26 cellular contexts compared by ENCODE assay signal in the genomic region with DNA sequence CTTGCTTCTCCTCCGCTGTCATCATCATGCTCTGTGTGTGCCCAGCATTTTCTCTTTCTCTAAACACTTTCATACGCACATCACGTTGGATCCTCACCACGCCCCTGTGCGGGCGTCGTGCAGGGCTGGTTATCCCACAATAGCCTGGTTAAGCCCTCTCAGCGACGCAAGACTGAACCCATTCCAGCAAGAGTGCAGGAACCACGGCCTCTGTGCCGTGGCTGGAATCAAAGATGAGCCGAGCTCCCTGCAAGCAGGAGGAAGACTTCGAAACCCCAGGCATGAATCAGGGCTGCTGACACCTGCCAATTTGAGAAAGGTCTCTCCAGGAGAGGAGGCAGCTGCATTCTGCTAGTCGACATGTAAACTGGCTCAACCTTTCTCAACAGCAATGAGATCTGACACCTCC.
DNase-seq lines count a peak whose midpoint lies in the region; ATAC-seq, FAIRE-seq and TF ChIP-seq lines count a peak whose summit lies in the region.
"Had no signal": no experiment of that assay in that cellular context is flagged by ENCODE, and none has a peak within 500 bp of the region (broad histone marks: within the 10 kb centered on the region; RNA-seq: fewer than 3 reads in every experiment).

No MANE protein-coding gene starts in this region.

- H3K79me2 ChIP-seq in HepG2 (ENCODE audit: insufficient read depth, low read length), result no peaks in the 10 kb centered on the region

- H3K27me3 ChIP-seq in HepG2 (ENCODE audit: control insufficient read depth in 1 of 2, insufficient read depth in 2 of 2, low read length in 2 of 2), result peaks cover 0 to 12% of the 10 kb centered on the region in 2 experiments; a peak in 2 of 5 replicates
- H3K27me3 ChIP-seq: Peyer's patch had no signal

- no peak for TF ChIP-seq RAD21 in HepG2 (CRISPR knock-in tag; IDR thresholded peaks at IDR 0.05)

- BruUV-seq in HepG2 (replicated peaks; lab: Mats Ljungman, UMichigan), result no TSS peak

- no peak overlapping the region for H3K27ac ChIP-seq in HepG2 (ENCODE audit: extremely low read length, insufficient read depth, low read length)
- H3K27ac ChIP-seq: C4-2B, HL-60, Peyer's patch, SJSA1, thoracic aorta had no signal

- in situ Hi-C loops in HepG2 (cut with HindIII; ENCODE audit: extremely low pct_ligation_motif_present, low pct_unique_long_range_greater_than_20kb), result loop anchor here (25.0 kb wide), 1 partner anchor 155 kb away; no protein-coding TSS in a partner anchor

- 14% methylated on average over 14 of the region's 14 CpGs for WGBS in HepG2 (ENCODE audit: low lambda C conversion rate)

- no peak overlapping the region; the same call in 1 of the 2 replicates for H3K4me2 ChIP-seq in HepG2 (ENCODE audit: low read depth, low read length)
- H3K4me2 ChIP-seq: smooth muscle cell had no signal

- POLR2A ChIA-PET in HepG2 (lab: Yijun Ruan, JAX), result no interaction called here

- H3K4me3 ChIP-seq in fibroblast of mammary gland (ENCODE audit: control insufficient read depth, low read depth, low read length) (no peak overlapping the region), retinal pigment epithelial cell (ENCODE audit: low read length) (peak overlapping the region; percentile 4), HepG2 (replicated peaks in 1 of 3; ENCODE audit: insufficient read depth in 1 of 3, low read depth in 2 of 3, low read length in 3 of 3) (no peak overlapping the region)
- H3K4me3 ChIP-seq: HAP-1, mucosa of descending colon, Peyer's patch, SJSA1, smooth muscle cell, thoracic aorta had no signal

- no peak overlapping the region for H3K9ac ChIP-seq in HepG2 (ENCODE audit: insufficient read depth, low read depth, low read length)

- H4K20me1 ChIP-seq in HepG2 (ENCODE audit: insufficient read depth, low read length), result no peaks in the 10 kb centered on the region

- no peak for TF ChIP-seq EP300 in HepG2 (IDR thresholded peaks at IDR 0.05; ENCODE audit: low read depth in 2 of 2, low read length in 2 of 2)
- no peak for TF ChIP-seq EP300 in HepG2 (CRISPR knock-in tag; IDR thresholded peaks at IDR 0.05; ENCODE audit: borderline replicate concordance)

- H2AFZ ChIP-seq in HepG2 (ENCODE audit: low read length), result no peak overlapping the region

- H3K36me3 ChIP-seq in HepG2 (replicated peaks in 1 of 2; ENCODE audit: control insufficient read depth in 1 of 2, insufficient read depth in 2 of 2, low read length in 2 of 2), result no peaks in the 10 kb centered on the region
- H3K36me3 ChIP-seq: HAP-1, Peyer's patch, SJSA1, thoracic aorta had no signal

- ATAC-seq in HepG2, result no peak
- ATAC-seq: activated T-helper 17 cell treated with anti-CD3 and anti-CD28 coated beads, Interleukin-2, amount 50 U/mL, for 72 hours; left ventricle myocardium superior; mucosa of descending colon; stimulated activated naive B cell treated with anti-CD40 and anti-IgM and Interleukin-4, amounts not matched to agents 10 μg/mL and 1 μg/mL and 100 μg/mL, for 72 hours had no signal

- H3K4me1 ChIP-seq in HepG2 (ENCODE audit: insufficient read depth, low read length), result no peaks in the 10 kb centered on the region
- H3K4me1 ChIP-seq: Peyer's patch, SJSA1 had no signal

- TF ChIP-seq CTCF in fibroblast of mammary gland (conservative IDR thresholded peaks at IDR 0.05; ENCODE audit: control insufficient read depth, insufficient read depth, low read depth, low read length) (no peak), retinal pigment epithelial cell (conservative IDR thresholded peaks at IDR 0.05; ENCODE audit: low read depth, low read length) (no peak), HepG2 (CRISPR knock-in tag; IDR thresholded peaks at IDR 0.05) (no peak)

- DNase-seq in NCI-H82 (lab: John Stamatoyannopoulos, UW) (peak; percentile 32), NCI-H82 treated with DMSO at 0.1 percent for 48 hours (lab: John Stamatoyannopoulos, UW; ENCODE audit: unreplicated experiment) (no peak), NCI-H146 treated with DMSO at 0.1 percent for 48 hours (lab: John Stamatoyannopoulos, UW; ENCODE audit: unreplicated experiment) (peak; percentile 26), fibroblast of mammary gland (ENCODE audit: low read depth) (peak; percentile 22), retinal pigment epithelial cell (ENCODE audit: low read depth) (no peak), HepG2 (ENCODE audit: low spot score) (no peak), hepatic stellate cell (ENCODE audit: low spot score) (no peak)
- DNase-seq in activated CD4-positive, alpha-beta T cell treated with anti-CD3 and anti-CD28 coated beads for 4 hours, result no peak
- DNase-seq: activated naive CD8-positive, alpha-beta T cell treated with anti-CD3 and anti-CD28 coated beads, Interleukin-2, amount 10 ng/mL, durations not matched to agents 7 days and 5 days; cortex of kidney; GF-D8; glutamatergic neuron; left ventricle myocardium superior; mucosa of descending colon; NK-92 treated with Interleukin-12 subunit alpha and Interleukin-12 subunit beta, amount 100 ng/mL, for 24 hours; Peyer's patch; stimulated activated CD4-positive, alpha-beta T cell treated with anti-CD3 and anti-CD28 coated beads, Interleukin-2, amount 100 ng/mL, for 48 hours; stimulated activated naive B cell treated with anti-CD40 and anti-IgM and Interleukin-4, amounts not matched to agents 10 μg/mL and 1 μg/mL and 100 μg/mL, for 72 hours had no signal

- intact Hi-C loops in HepG2 (cut with micrococcal nuclease; ENCODE audit: unreplicated experiment), result no loop called here

- no peak for FAIRE-seq in HepG2 (lab: Jason Lieb, UNC)
- FAIRE-seq: endometrium had no signal

- CTCF ChIA-PET in HepG2 (lab: Yijun Ruan, JAX; ENCODE audit: low intra/inter-chr PET ratio, low total read pairs), result no interaction called here

- no peaks in the 10 kb centered on the region for H3K9me3 ChIP-seq in HepG2 (ENCODE audit: low read length)
- H3K9me3 ChIP-seq: HAP-1, mucosa of descending colon, Peyer's patch, SJSA1, thoracic aorta had no signal

- no peak for TF ChIP-seq POLR2A in HepG2 (IDR thresholded peaks at IDR 0.05; ENCODE audit: insufficient read depth in 1 of 2, low read depth in 2 of 2, low read length in 2 of 2)

TF ChIP-seq in HepG2, 621 proteins besides CTCF, POLR2A, EP300 and RAD21 (continues in another document):
- no peak for TF ChIP-seq YEATS2 (CRISPR knock-in tag; IDR thresholded peaks at IDR 0.05; ENCODE audit: borderline replicate concordance)
- no peak for TF ChIP-seq MZF1 (CRISPR knock-in tag; IDR thresholded peaks at IDR 0.05; ENCODE audit: borderline replicate concordance)
- TF ChIP-seq, protein P1, sequence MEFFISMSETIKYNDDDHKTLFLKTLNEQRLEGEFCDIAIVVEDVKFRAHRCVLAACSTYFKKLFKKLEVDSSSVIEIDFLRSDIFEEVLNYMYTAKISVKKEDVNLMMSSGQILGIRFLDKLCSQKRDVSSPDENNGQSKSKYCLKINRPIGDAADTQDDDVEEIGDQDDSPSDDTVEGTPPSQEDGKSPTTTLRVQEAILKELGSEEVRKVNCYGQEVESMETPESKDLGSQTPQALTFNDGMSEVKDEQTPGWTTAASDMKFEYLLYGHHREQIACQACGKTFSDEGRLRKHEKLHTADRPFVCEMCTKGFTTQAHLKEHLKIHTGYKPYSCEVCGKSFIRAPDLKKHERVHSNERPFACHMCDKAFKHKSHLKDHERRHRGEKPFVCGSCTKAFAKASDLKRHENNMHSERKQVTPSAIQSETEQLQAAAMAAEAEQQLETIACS (CRISPR knock-in tag; IDR thresholded peaks at IDR 0.05), result no peak
- TF ChIP-seq FOXP1 (IDR thresholded peaks at IDR 0.05), result no peak
- TF ChIP-seq FOXP1 (CRISPR knock-in tag; IDR thresholded peaks at IDR 0.05), result no peak
- TF ChIP-seq, protein P2, sequence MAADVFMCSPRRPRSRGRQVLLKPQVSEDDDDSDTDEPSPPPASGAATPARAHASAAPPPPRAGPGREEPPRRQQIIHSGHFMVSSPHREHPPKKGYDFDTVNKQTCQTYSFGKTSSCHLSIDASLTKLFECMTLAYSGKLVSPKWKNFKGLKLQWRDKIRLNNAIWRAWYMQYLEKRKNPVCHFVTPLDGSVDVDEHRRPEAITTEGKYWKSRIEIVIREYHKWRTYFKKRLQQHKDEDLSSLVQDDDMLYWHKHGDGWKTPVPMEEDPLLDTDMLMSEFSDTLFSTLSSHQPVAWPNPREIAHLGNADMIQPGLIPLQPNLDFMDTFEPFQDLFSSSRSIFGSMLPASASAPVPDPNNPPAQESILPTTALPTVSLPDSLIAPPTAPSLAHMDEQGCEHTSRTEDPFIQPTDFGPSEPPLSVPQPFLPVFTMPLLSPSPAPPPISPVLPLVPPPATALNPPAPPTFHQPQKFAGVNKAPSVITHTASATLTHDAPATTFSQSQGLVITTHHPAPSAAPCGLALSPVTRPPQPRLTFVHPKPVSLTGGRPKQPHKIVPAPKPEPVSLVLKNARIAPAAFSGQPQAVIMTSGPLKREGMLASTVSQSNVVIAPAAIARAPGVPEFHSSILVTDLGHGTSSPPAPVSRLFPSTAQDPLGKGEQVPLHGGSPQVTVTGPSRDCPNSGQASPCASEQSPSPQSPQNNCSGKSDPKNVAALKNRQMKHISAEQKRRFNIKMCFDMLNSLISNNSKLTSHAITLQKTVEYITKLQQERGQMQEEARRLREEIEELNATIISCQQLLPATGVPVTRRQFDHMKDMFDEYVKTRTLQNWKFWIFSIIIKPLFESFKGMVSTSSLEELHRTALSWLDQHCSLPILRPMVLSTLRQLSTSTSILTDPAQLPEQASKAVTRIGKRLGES (CRISPR knock-in tag; IDR thresholded peaks at IDR 0.05; ENCODE audit: borderline replicate concordance), result no peak
- no peak for TF ChIP-seq ZNF775 (CRISPR knock-in tag; IDR thresholded peaks at IDR 0.05; ENCODE audit: borderline replicate concordance)
- no peak for TF ChIP-seq ZNF326 (CRISPR knock-in tag; IDR thresholded peaks at IDR 0.05; ENCODE audit: borderline replicate concordance)

Comparison
In these comparisons a context has a peak if more than half of its experiments do, and no peak if none do; other contexts are left out.
1. DNase-seq: peak in NCI-H82 (single experiment), NCI-H146 treated with DMSO at 0.1 percent for 48 hours (single experiment) and fibroblast of mammary gland (single experiment); none in NCI-H82 treated with DMSO at 0.1 percent for 48 hours (single experiment), retinal pigment epithelial cell (single experiment), HepG2 (single experiment), activated CD4-positive, alpha-beta T cell treated with anti-CD3 and anti-CD28 coated beads for 4 hours (0 of 2) and hepatic stellate cell (single experiment).